Comparison of ENCODE assay signal across 8 cellular contexts in genomic region chr1:23960291-23960718, GRCh38. TPM values are rescaled to one million over a fixed set of nuclear protein-coding genes. Genes with fewer than 3 reads are reported as not detected.
A peak's percentile ranks its signal among the peaks of the same experiment; 100 is the strongest.
DNase-seq lines count a peak whose midpoint lies in the region; ATAC-seq and TF ChIP-seq lines count a peak whose summit lies in the region.

No MANE protein-coding gene starts in this region.

- 0% methylated on average over 9 of the region's 9 CpGs for WGBS in esophagus squamous epithelium, 2 donors

- H3K36me3 ChIP-seq in RWPE2 (ENCODE audit: low read depth) (peaks cover 41% of the 10 kb centered on the region), esophagus squamous epithelium (peaks cover 0 to 38% (median 0%) of the 10 kb centered on the region in 3 donors)

- H3K4me1 Mint-ChIP-seq in osteocyte (ENCODE audit: unreplicated experiment) = peaks cover 29% of the 10 kb centered on the region

- no peaks in the 10 kb centered on the region for H3K9me3 Mint-ChIP-seq in osteocyte (ENCODE audit: unreplicated experiment)

- DNase-seq in GM12865 (ENCODE audit: low read depth) (peak; percentile 28), RWPE2 (ENCODE audit: low spot score) (no peak), esophagus squamous epithelium (lab: John Stamatoyannopoulos, UW) (no peak), osteocyte (ENCODE audit: extremely low spot score, unreplicated experiment) (no peak), NCI-H1694 (lab: John Stamatoyannopoulos, UW) (no peak), DMS153 (lab: John Stamatoyannopoulos, UW) (no peak), AG20443 (ENCODE audit: low spot score) (no peak)

- peak overlapping the region; percentile 100 for H3K27ac Mint-ChIP-seq in osteocyte (ENCODE audit: unreplicated experiment)

- H3K4me3 ChIP-seq in GM12865 (ENCODE audit: low read depth, low read length) (peak overlapping the region; percentile 99), RWPE2 (ENCODE audit: severe bottlenecking) (peak overlapping the region; percentile 90), esophagus squamous epithelium (peak overlapping the region; percentile 71 to 99 (median 87))

- peak overlapping the region; percentile 99 for H3K4me3 Mint-ChIP-seq in osteocyte (ENCODE audit: unreplicated experiment)

- H3K36me3 Mint-ChIP-seq in osteocyte (ENCODE audit: unreplicated experiment) = peaks cover 27% of the 10 kb centered on the region

- no peak for TF ChIP-seq CTCF in GM12865 (IDR thresholded peaks at IDR 0.05; ENCODE audit: insufficient read depth, low read depth, low read length, missing control alignments)
- TF ChIP-seq CTCF in RWPE2 (IDR thresholded peaks at IDR 0.05; ENCODE audit: poor library complexity, severe bottlenecking) = no peak
- TF ChIP-seq CTCF in esophagus squamous epithelium (IDR thresholded peaks at IDR 0.05) = no peak
- no peak for TF ChIP-seq CTCF in osteocyte (IDR thresholded peaks at IDR 0.05)

- peak overlapping the region; percentile 98 for H3K27ac ChIP-seq in RWPE2 (ENCODE audit: poor library complexity, severe bottlenecking)
- peak overlapping the region; percentile 99 to 100 (median 100) for H3K27ac ChIP-seq in esophagus squamous epithelium

- no peaks in the 10 kb centered on the region for H3K27me3 ChIP-seq in RWPE2 (ENCODE audit: insufficient read depth, poor library complexity, severe bottlenecking)
- no peaks in the 10 kb centered on the region for H3K27me3 ChIP-seq in esophagus squamous epithelium

- no peak for TF ChIP-seq POLR2A in esophagus squamous epithelium (IDR thresholded peaks at IDR 0.05)

- H3K9me3 ChIP-seq in RWPE2 (ENCODE audit: severe bottlenecking) = peaks cover 4% of the 10 kb centered on the region
- H3K9me3 ChIP-seq in esophagus squamous epithelium = no peaks in the 10 kb centered on the region

- intact Hi-C loops in esophagus squamous epithelium (cut with DNase I) = no loop called here

- no peak for ATAC-seq in RWPE2 (ENCODE audit: low read depth)
- ATAC-seq in GM21390 (IDR thresholded peaks at IDR 0.05; ENCODE audit: unreplicated experiment) = no peak

- H3K4me1 ChIP-seq in RWPE2 (ENCODE audit: insufficient read depth, poor library complexity, severe bottlenecking) = peaks cover 33% of the 10 kb centered on the region
- peaks cover 2 to 72% (median 22%) of the 10 kb centered on the region in 3 donors for H3K4me1 ChIP-seq in esophagus squamous epithelium

- H3K27me3 Mint-ChIP-seq in osteocyte (ENCODE audit: unreplicated experiment) = no peaks in the 10 kb centered on the region

RNA-seq across cellular contexts. Expression of gene PNRC2, which starts 0.7 kb away (rescaled TPM):
- 100 to 1,000 TPM in 1 of 4 donors, 10 to 100 TPM in 3; 42.6 to 123 (median 88.7) TPM for total RNA-seq in esophagus squamous epithelium
- 58.9 and 63.7 TPM in 2 replicates for total RNA-seq in osteocyte

RNA-seq across cellular contexts. Expression of gene SRSF10, which starts 19.8 kb away (rescaled TPM):
- total RNA-seq in esophagus squamous epithelium = 10 to 100 TPM; 45.1 to 96.1 (median 67.1) TPM
- total RNA-seq in osteocyte = 87.0 and 93.3 TPM in 2 replicates

RNA-seq across cellular contexts. Expression of gene CNR2, which starts 47.1 kb away (rescaled TPM):
- under 1 TPM in 1 of 4 donors, not detected in 3; under 0.01 TPM for total RNA-seq in esophagus squamous epithelium
- not detected in 2 replicates for total RNA-seq in osteocyte
